20 cellular contexts compared by ENCODE assay signal in the genomic region with DNA sequence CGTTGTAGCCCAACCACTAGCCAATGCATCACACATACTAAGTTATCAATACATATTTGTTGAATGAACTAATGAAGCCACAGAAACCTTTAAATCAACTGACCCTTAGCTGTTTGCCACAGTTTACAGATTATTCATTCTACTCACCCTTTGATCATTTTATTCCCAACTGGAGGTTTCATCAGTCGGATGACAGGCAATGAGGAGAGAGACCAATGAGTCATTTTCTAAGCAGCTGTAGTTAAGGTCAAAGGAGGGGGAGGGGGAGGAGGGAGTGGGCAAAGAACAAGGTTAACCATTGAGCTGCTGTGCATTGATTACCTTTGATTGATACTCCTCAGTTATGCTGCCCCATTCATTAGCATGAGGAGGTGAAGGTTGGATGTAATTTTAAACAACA.
DNase-seq lines count a peak whose midpoint lies in the region; ATAC-seq and TF ChIP-seq lines count a peak whose summit lies in the region.
"Had no signal": no experiment of that assay in that cellular context is flagged by ENCODE, and none has a peak within 500 bp of the region (broad histone marks: within the 10 kb centered on the region; RNA-seq: fewer than 3 reads in every experiment).

No MANE protein-coding gene starts in this region.

- H3K9me2 ChIP-seq in GM23338 (ENCODE audit: insufficient read depth) = peaks cover 4% of the 10 kb centered on the region; the same call in 1 of the 2 replicates

- no peaks in the 10 kb centered on the region for H3K79me2 ChIP-seq in GM23338 (replicated peaks; ENCODE audit: insufficient read depth)

- peak; percentile 50; the same call in 2 of the 3 replicates for ATAC-seq in GM23338
- peak; percentile 44 for ATAC-seq in foreskin keratinocyte
- ATAC-seq in GM18867 (IDR thresholded peaks at IDR 0.05; ENCODE audit: unreplicated experiment) = no peak
- no peak for ATAC-seq in HG03045 (IDR thresholded peaks at IDR 0.05; ENCODE audit: unreplicated experiment)
- ATAC-seq: lower lobe of right lung; SK-N-SH treated with all-trans-retinoic acid at 6 μM for 48 hours; stimulated activated memory B cell treated with anti-CD40 and anti-IgM and Interleukin-4, amounts not matched to agents 10 μg/mL and 1 μg/mL and 100 μg/mL, for 72 hours had no signal

- TF ChIP-seq POLR2A in erythroblast (IDR thresholded peaks at IDR 0.05; ENCODE audit: low read length) (no peak), vagina (IDR thresholded peaks at IDR 0.05) (no peak)

- H3K9me3 Mint-ChIP-seq in GM23338 = peaks cover 5% of the 10 kb centered on the region; the same call in 1 of the 3 replicates

- no peak overlapping the region for H3K4me2 ChIP-seq in GM23338

- H3K27me3 Mint-ChIP-seq in GM23338 (ENCODE audit: insufficient read depth, low read depth, poor library complexity) = no peaks in the 10 kb centered on the region
- H3K27me3 Mint-ChIP-seq: stimulated activated memory B cell treated with anti-CD40 and anti-IgM and Interleukin-4, amounts not matched to agents 10 μg/mL and 1 μg/mL and 100 μg/mL, for 72 hours had no signal

- no peaks in the 10 kb centered on the region; the same call in 1 of the 3 replicates for H3K36me3 Mint-ChIP-seq in GM23338 (ENCODE audit: low read depth)
- H3K36me3 Mint-ChIP-seq: CD14-positive monocyte; stimulated activated memory B cell treated with anti-CD40 and anti-IgM and Interleukin-4, amounts not matched to agents 10 μg/mL and 1 μg/mL and 100 μg/mL, for 72 hours had no signal

- in situ Hi-C loops in SK-MEL-5 (cut with HindIII; ENCODE audit: low pct_unique_long_range_greater_than_20kb, low sequenced_read_pairs) = no loop called here

- no peaks in the 10 kb centered on the region for H4K20me1 ChIP-seq in GM23338 (replicated peaks; ENCODE audit: insufficient read depth)

- no peaks in the 10 kb centered on the region for H3K27me3 ChIP-seq in GM23338 (ENCODE audit: insufficient read depth)
- no peaks in the 10 kb centered on the region for H3K27me3 ChIP-seq in foreskin keratinocyte
- no peaks in the 10 kb centered on the region for H3K27me3 ChIP-seq in vagina
- H3K27me3 ChIP-seq: right lobe of liver had no signal

- no peak overlapping the region for H2AFZ ChIP-seq in GM23338

- peak; percentile 45 for DNase-seq in GM23338 (ENCODE audit: low spot score)
- peak; percentile 42 for DNase-seq in SK-MEL-5 (ENCODE audit: low read depth, low spot score)
- peak in 1 of 2 donors; percentile 18 for DNase-seq in foreskin keratinocyte
- DNase-seq in renal cortical epithelial cell (ENCODE audit: low read depth) = peak; percentile 93
- no peak for DNase-seq in erythroblast (lab: John Stamatoyannopoulos, UW)
- DNase-seq in vagina (ENCODE audit: extremely low spot score in 2 of 2) = no peak
- DNase-seq: activated CD8-positive, alpha-beta memory T cell treated with anti-CD3 and anti-CD28 coated beads for 24 hours; activated gamma-delta T cell; lower lobe of right lung; NCI-H2029 treated with DMSO at 0.1 percent for 48 hours; right lobe of liver; stimulated activated CD4-positive, alpha-beta T cell treated with anti-CD3 and anti-CD28 coated beads, Interleukin-4, amount 100 ng/mL, for 4 hours; WERI-Rb-1 had no signal

- H3K4me3 ChIP-seq in GM23338 (no peak overlapping the region), vagina (no peak overlapping the region)
- H3K4me3 ChIP-seq: lower lobe of right lung, right lobe of liver had no signal

- no peak overlapping the region for H3K4me3 Mint-ChIP-seq in GM23338
- H3K4me3 Mint-ChIP-seq: CD14-positive monocyte; nephron; stimulated activated memory B cell treated with anti-CD40 and anti-IgM and Interleukin-4, amounts not matched to agents 10 μg/mL and 1 μg/mL and 100 μg/mL, for 72 hours had no signal

- peaks cover 22% of the 10 kb centered on the region for H3K4me1 Mint-ChIP-seq in GM23338
- H3K4me1 Mint-ChIP-seq: CD14-positive monocyte; stimulated activated memory B cell treated with anti-CD40 and anti-IgM and Interleukin-4, amounts not matched to agents 10 μg/mL and 1 μg/mL and 100 μg/mL, for 72 hours had no signal

- H3K4me1 ChIP-seq in GM23338 (ENCODE audit: insufficient read depth) = peaks cover 16% of the 10 kb centered on the region
- H3K4me1 ChIP-seq in foreskin keratinocyte = peaks cover 6% of the 10 kb centered on the region
- no peaks in the 10 kb centered on the region for H3K4me1 ChIP-seq in vagina
- H3K4me1 ChIP-seq: lower lobe of right lung had no signal

- H3K27ac ChIP-seq in GM23338 (ENCODE audit: low read depth) (no peak overlapping the region), foreskin keratinocyte (no peak overlapping the region), vagina (no peak overlapping the region)
- H3K27ac ChIP-seq: HL-60, lower lobe of right lung, right lobe of liver, WERI-Rb-1 had no signal

- H3K36me3 ChIP-seq in GM23338 (ENCODE audit: insufficient read depth) = no peaks in the 10 kb centered on the region
- no peaks in the 10 kb centered on the region for H3K36me3 ChIP-seq in vagina
- H3K36me3 ChIP-seq: lower lobe of right lung, right lobe of liver, WERI-Rb-1 had no signal

- H3F3A ChIP-seq in GM23338 (replicated peaks; ENCODE audit: low read depth) = no peaks in the 10 kb centered on the region

- intact Hi-C loops in vagina (cut with DNase I) = no loop called here

- H3K9me3 ChIP-seq in vagina = no peaks in the 10 kb centered on the region
- H3K9me3 ChIP-seq: lower lobe of right lung, right lobe of liver had no signal

- TF ChIP-seq CTCF in GM23338 (conservative IDR thresholded peaks at IDR 0.05; ENCODE audit: low read depth in 2 of 2) (no peak), foreskin keratinocyte (conservative IDR thresholded peaks at IDR 0.05) (no peak), vagina (IDR thresholded peaks at IDR 0.05) (no peak)

- H3K27ac Mint-ChIP-seq in GM23338 = peak overlapping the region; percentile 85
- H3K27ac Mint-ChIP-seq: CD14-positive monocyte; nephron; stimulated activated memory B cell treated with anti-CD40 and anti-IgM and Interleukin-4, amounts not matched to agents 10 μg/mL and 1 μg/mL and 100 μg/mL, for 72 hours had no signal

TF ChIP-seq in GM23338, 12 proteins besides CTCF, POLR2A, EP300 and RAD21 (continues in another document):
- TF ChIP-seq CREB1 (CRISPR knock-in tag; IDR thresholded peaks at IDR 0.05; ENCODE audit: low read depth) (no peak), EZH2phosphoT487 (IDR thresholded peaks at IDR 0.05; ENCODE audit: unreplicated experiment) (no peak), JUNB (IDR thresholded peaks at IDR 0.05; ENCODE audit: unreplicated experiment) (no peak)
- TF ChIP-seq, protein P1, sequence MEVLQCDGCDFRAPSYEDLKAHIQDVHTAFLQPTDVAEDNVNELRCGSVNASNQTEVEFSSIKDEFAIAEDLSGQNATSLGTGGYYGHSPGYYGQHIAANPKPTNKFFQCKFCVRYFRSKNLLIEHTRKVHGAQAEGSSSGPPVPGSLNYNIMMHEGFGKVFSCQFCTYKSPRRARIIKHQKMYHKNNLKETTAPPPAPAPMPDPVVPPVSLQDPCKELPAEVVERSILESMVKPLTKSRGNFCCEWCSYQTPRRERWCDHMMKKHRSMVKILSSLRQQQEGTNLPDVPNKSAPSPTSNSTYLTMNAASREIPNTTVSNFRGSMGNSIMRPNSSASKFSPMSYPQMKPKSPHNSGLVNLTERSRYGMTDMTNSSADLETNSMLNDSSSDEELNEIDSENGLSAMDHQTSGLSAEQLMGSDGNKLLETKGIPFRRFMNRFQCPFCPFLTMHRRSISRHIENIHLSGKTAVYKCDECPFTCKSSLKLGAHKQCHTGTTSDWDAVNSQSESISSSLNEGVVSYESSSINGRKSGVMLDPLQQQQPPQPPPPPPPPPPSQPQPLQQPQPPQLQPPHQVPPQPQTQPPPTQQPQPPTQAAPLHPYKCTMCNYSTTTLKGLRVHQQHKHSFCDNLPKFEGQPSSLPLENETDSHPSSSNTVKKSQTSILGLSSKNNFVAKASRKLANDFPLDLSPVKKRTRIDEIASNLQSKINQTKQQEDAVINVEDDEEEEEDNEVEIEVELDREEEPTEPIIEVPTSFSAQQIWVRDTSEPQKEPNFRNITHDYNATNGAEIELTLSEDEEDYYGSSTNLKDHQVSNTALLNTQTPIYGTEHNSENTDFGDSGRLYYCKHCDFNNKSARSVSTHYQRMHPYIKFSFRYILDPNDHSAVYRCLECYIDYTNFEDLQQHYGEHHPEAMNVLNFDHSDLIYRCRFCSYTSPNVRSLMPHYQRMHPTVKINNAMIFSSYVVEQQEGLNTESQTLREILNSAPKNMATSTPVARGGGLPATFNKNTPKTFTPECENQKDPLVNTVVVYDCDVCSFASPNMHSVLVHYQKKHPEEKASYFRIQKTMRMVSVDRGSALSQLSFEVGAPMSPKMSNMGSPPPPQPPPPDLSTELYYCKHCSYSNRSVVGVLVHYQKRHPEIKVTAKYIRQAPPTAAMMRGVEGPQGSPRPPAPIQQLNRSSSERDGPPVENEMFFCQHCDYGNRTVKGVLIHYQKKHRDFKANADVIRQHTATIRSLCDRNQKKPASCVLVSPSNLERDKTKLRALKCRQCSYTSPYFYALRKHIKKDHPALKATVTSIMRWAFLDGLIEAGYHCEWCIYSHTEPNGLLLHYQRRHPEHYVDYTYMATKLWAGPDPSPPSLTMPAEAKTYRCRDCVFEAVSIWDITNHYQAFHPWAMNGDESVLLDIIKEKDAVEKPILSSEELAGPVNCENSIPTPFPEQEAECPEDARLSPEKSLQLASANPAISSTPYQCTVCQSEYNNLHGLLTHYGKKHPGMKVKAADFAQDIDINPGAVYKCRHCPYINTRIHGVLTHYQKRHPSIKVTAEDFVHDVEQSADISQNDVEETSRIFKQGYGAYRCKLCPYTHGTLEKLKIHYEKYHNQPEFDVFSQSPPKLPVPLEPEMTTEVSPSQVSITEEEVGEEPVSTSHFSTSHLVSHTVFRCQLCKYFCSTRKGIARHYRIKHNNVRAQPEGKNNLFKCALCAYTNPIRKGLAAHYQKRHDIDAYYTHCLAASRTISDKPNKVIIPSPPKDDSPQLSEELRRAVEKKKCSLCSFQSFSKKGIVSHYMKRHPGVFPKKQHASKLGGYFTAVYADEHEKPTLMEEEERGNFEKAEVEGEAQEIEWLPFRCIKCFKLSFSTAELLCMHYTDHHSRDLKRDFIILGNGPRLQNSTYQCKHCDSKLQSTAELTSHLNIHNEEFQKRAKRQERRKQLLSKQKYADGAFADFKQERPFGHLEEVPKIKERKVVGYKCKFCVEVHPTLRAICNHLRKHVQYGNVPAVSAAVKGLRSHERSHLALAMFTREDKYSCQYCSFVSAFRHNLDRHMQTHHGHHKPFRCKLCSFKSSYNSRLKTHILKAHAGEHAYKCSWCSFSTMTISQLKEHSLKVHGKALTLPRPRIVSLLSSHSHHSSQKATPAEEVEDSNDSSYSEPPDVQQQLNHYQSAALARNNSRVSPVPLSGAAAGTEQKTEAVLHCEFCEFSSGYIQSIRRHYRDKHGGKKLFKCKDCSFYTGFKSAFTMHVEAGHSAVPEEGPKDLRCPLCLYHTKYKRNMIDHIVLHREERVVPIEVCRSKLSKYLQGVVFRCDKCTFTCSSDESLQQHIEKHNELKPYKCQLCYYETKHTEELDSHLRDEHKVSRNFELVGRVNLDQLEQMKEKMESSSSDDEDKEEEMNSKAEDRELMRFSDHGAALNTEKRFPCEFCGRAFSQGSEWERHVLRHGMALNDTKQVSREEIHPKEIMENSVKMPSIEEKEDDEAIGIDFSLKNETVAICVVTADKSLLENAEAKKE (CRISPR knock-in tag; IDR thresholded peaks at IDR 0.05) = no peak

Comparison
In these comparisons a context has a peak if more than half of its experiments do, and no peak if none do; other contexts are left out.
1. ATAC-seq: peak in GM23338 (single experiment) and foreskin keratinocyte (single experiment); none in GM18867 (single experiment) and HG03045 (single experiment).
2. DNase-seq: peak in GM23338 (single experiment), SK-MEL-5 (single experiment) and renal cortical epithelial cell (single experiment); none in erythroblast (0 of 2) and vagina (0 of 2).